Comparison of ENCODE assay signal across 17 cellular contexts in the genomic region with DNA sequence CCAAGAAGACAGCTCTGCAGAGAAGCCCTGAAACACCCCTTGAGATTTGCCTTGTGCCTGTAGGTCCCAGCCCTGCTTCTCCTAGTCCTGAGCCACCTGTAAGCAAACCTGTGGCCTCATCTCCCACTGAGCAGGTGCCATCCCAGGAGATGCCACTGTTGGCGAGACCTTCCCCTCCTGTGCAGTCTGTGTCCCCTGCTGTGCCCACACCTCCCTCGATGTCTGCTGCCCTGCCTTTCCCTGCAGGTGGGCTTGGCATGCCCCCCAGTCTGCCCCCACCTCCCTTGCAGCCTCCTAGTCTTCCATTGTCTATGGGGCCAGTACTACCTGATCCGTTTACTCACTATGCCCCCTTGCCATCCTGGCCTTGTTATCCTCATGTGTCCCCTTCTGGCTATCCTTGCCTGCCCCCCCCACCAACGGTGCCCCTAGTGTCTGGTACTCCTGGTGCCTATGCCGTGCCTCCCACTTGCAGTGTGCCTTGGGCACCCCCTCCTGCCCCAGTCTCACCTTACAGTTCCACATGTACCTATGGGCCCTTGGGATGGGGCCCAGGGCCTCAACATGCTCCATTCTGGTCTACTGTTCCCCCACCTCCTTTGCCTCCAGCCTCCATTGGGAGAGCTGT.
"Had no signal": no experiment of that assay in that cellular context is flagged by ENCODE, and none has a peak within 500 bp of the region (broad histone marks: within the 10 kb centered on the region; RNA-seq: fewer than 3 reads in every experiment).

No MANE protein-coding gene starts in this region.

- ATAC-seq: gastrocnemius medialis, left lung, T-helper 17 cell had no signal

- H3K4me3 Mint-ChIP-seq: central memory CD8-positive, alpha-beta T cell; T-helper 17 cell had no signal

- H3K27me3 ChIP-seq: gastrocnemius medialis, left lung, suprapubic skin, transverse colon, uterus had no signal

- H3K27ac ChIP-seq: coronary artery, gastrocnemius medialis, left lung, suprapubic skin, transverse colon, uterus, VCaP had no signal

- H3K9me3 Mint-ChIP-seq: central memory CD8-positive, alpha-beta T cell had no signal

- H3K4me3 ChIP-seq: coronary artery, gastrocnemius medialis, left lung, suprapubic skin, transverse colon, uterus had no signal

- H3K27me3 Mint-ChIP-seq: central memory CD8-positive, alpha-beta T cell; T-helper 17 cell had no signal

- H3K9me3 ChIP-seq: gastrocnemius medialis, left lung, suprapubic skin, transverse colon, uterus had no signal

- DNase-seq: activated CD4-positive, alpha-beta T cell treated with anti-CD3 and anti-CD28 coated beads, Interleukin-2, amount 50 U/mL, for 4 hours; activated CD4-positive, CD25-positive, alpha-beta regulatory T cell treated with anti-CD3 and anti-CD28 coated beads, Interleukin-2, amount 50 U/mL, for 72 hours; activated effector memory CD4-positive, alpha-beta T cell treated with anti-CD3 and anti-CD28 coated beads, Interleukin-2, amount 50 U/mL, for 16 hours; gastrocnemius medialis; head of caudate nucleus; left lung; mammary epithelial cell; occipital lobe; retina; stimulated activated naive CD4-positive, alpha-beta T cell treated with Interleukin-2 at 50 U/mL for 16 hours; T-helper 17 cell; transverse colon; uterus had no signal

- H3K27ac Mint-ChIP-seq: T-helper 17 cell had no signal

- H3K36me3 ChIP-seq: uterus had no signal
